In the genomic region with DNA sequence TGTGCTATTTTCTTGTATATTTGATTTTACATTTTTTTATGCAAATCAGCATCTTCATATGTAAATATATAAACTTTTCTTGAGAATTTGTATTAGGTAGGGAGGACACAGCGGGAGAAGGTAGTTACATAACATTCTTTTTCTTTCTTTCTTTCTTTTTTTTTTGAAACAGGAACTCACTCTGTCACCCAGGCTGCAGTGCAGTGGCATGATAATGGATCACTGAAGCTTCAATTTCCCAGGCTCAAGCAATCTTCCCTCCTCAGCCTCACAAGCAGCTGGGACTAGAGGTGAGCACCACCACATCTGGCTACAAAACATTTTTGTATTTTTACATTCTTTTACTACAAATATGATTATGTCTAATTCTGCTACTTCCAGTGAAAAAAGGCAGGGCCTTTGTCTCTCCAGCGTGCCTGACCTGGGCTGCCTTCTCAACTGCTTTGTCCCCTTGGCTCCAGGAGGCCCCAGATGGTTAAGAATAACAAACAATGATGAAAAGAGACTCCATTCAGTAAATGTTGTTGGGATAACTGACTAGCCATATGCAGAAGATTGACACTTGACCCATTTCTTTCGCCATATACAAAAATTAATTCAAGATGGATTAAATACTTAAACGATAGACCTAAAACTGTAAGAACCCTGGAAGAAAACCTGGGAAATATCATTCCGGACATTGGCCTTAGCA, we compare ENCODE assay signal across 1 cellular context.
TF ChIP-seq lines count a peak whose summit lies in the region.

No MANE protein-coding gene starts in this region.

TF ChIP-seq in IMR-90, 13 proteins besides CTCF, POLR2A, EP300 and RAD21:
- TF ChIP-seq FOS (IDR thresholded peaks at IDR 0.05; ENCODE audit: low read depth, low read length) (no peak), CHD1 (IDR thresholded peaks at IDR 0.05; ENCODE audit: low read depth, low read length) (no peak), NFE2L2 (IDR thresholded peaks at IDR 0.05; ENCODE audit: low read depth, low read length) (no peak), SMC3 (IDR thresholded peaks at IDR 0.05; ENCODE audit: low read depth, low read length) (no peak), BHLHE40 (IDR thresholded peaks at IDR 0.05; ENCODE audit: low read depth, low read length) (no peak), MAFK (IDR thresholded peaks at IDR 0.05; ENCODE audit: low read depth, low read length) (no peak), MXI1 (IDR thresholded peaks at IDR 0.05; ENCODE audit: borderline replicate concordance, low read depth, low read length) (no peak), RCOR1 (IDR thresholded peaks at IDR 0.05; ENCODE audit: insufficient replicate concordance, low read length) (no peak), MAZ (IDR thresholded peaks at IDR 0.05; ENCODE audit: borderline replicate concordance, low read depth, low read length) (no peak)
- TF ChIP-seq, protein P1, sequence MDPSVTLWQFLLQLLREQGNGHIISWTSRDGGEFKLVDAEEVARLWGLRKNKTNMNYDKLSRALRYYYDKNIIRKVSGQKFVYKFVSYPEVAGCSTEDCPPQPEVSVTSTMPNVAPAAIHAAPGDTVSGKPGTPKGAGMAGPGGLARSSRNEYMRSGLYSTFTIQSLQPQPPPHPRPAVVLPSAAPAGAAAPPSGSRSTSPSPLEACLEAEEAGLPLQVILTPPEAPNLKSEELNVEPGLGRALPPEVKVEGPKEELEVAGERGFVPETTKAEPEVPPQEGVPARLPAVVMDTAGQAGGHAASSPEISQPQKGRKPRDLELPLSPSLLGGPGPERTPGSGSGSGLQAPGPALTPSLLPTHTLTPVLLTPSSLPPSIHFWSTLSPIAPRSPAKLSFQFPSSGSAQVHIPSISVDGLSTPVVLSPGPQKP (IDR thresholded peaks at IDR 0.05; ENCODE audit: borderline replicate concordance, low read depth, low read length): no peak
